ENCODE assay signal across 8 cellular contexts in genomic region chr7:32910195-32910594, GRCh38.
"Had no signal": no experiment of that assay in that cellular context is flagged by ENCODE, and none has a peak within 500 bp of the region (broad histone marks: within the 10 kb centered on the region; RNA-seq: fewer than 3 reads in every experiment).

No MANE protein-coding gene starts in this region.

- ATAC-seq: GM12878 had no signal

- DNase-seq: GDM1, GF-D8 had no signal

- FAIRE-seq: G401.6, GM12878, GM12891, GM12892, GM18507, GM19239 had no signal

- H3K4me3 ChIP-seq: GM12878 had no signal
